ENCODE assay signal across 21 cellular contexts in the genomic region with DNA sequence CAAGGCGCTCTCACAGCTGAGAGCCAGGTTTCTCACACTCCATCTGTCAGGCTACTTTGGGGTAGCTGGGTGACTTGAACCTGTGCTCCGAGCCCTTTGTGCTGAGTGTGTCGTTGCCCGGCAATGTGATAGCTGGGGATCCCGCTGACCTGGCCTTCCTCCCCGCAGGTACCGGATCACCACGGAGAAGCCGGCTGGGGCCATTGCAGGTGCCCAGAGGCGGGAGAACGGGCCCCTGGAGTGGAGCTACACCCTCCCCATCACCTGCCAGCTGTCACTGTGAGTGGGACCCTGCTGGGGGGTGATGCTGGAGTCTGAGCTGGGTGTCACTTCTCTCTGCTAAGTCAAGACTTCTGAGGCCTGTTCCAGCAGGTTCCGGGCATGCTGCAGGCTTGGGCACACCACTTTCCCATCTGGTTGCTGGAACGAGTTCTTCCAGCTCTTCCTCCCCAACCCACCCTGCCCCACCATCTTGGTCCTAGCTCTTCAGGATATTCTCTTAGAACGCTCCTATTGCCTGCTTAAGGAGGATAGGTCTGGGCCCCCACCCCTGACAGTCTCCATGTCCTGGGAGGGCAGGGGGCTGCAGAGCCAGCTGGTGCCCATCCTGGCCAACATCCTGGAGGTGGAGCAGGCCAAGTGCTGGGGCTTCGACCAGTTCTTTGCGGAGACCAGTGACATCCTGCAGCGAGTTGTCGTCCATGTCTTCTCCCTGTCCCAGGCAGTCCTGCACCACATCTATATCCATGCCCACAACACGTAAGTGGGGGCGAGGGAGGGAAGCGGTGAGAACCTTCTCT. TPM values are rescaled to one million over a fixed set of nuclear protein-coding genes. Genes with fewer than 3 reads are reported as not detected.
DNase-seq lines count a peak whose midpoint lies in the region; ATAC-seq, FAIRE-seq and TF ChIP-seq lines count a peak whose summit lies in the region.
"Had no signal": no experiment of that assay in that cellular context is flagged by ENCODE, and none has a peak within 500 bp of the region (broad histone marks: within the 10 kb centered on the region; RNA-seq: fewer than 3 reads in every experiment).

No MANE protein-coding gene starts in this region.

- H3K36me3 ChIP-seq in CD4-positive, alpha-beta memory T cell (ENCODE audit: insufficient read depth, low read length): peaks cover 87% of the 10 kb centered on the region
- peaks cover 8% of the 10 kb centered on the region for H3K36me3 ChIP-seq in bronchial epithelial cell (ENCODE audit: control insufficient read depth, insufficient read depth, low read length)
- H3K36me3 ChIP-seq in osteoblast (ENCODE audit: insufficient read depth, low read length): peaks cover 54% of the 10 kb centered on the region
- H3K36me3 ChIP-seq in CD8-positive, alpha-beta T cell (ENCODE audit: insufficient read depth, low read length): peaks cover 55% of the 10 kb centered on the region

- no peaks in the 10 kb centered on the region for H3K79me2 ChIP-seq in osteoblast (ENCODE audit: insufficient read depth, low read length)

- H3K27me3 Mint-ChIP-seq in activated CD4-positive, alpha-beta T cell treated with anti-CD3 and anti-CD28 coated beads, Interleukin-2, amount 10 ng/mL, durations not matched to agents 24 days and 14 days: no peaks in the 10 kb centered on the region
- no peaks in the 10 kb centered on the region for H3K27me3 Mint-ChIP-seq in CD4-positive, alpha-beta memory T cell
- H3K27me3 Mint-ChIP-seq in CD8-positive, alpha-beta T cell (ENCODE audit: low read depth): no peaks in the 10 kb centered on the region

- no peak for DNase-seq in activated CD4-positive, alpha-beta T cell treated with anti-CD3 and anti-CD28 coated beads, Interleukin-2, amount 10 ng/mL, durations not matched to agents 24 days and 14 days
- DNase-seq in activated CD4-positive, alpha-beta T cell treated with anti-CD3 and anti-CD28 coated beads for 48 hours: no peak
- DNase-seq in CD4-positive, alpha-beta memory T cell: no peak
- DNase-seq in bronchial epithelial cell (ENCODE audit: low read depth): peak; percentile 83
- DNase-seq in osteoblast (ENCODE audit: insufficient read length, low spot score, missing footprints): peak; percentile 71
- no peak for DNase-seq in CD8-positive, alpha-beta T cell
- DNase-seq: 8988T, C1 segment of cervical spinal cord, EL, GF-D8, Kasumi-1, NCI-H1694, NCI-H2081, NCI-H510A, NCI-H748 treated with DMSO at 0.1 percent for 48 hours, SIG-M5, SK-N-SH had no signal

- H3K36me3 Mint-ChIP-seq in activated CD4-positive, alpha-beta T cell treated with anti-CD3 and anti-CD28 coated beads, Interleukin-2, amount 10 ng/mL, durations not matched to agents 24 days and 14 days (ENCODE audit: low read depth): peaks cover 78% of the 10 kb centered on the region
- peaks cover 39 to 84% of the 10 kb centered on the region in 2 donors for H3K36me3 Mint-ChIP-seq in CD4-positive, alpha-beta memory T cell
- H3K36me3 Mint-ChIP-seq in CD8-positive, alpha-beta T cell: peaks cover 88% of the 10 kb centered on the region

- no peak overlapping the region for H3K4me2 ChIP-seq in osteoblast (ENCODE audit: insufficient read depth, low read length)
- H3K4me2 ChIP-seq: PC-9, SK-N-SH had no signal

- peak; percentile 36 for FAIRE-seq in bronchial epithelial cell (lab: Jason Lieb, UNC)
- FAIRE-seq: H54 had no signal

- peaks cover 35% of the 10 kb centered on the region for H3K4me1 ChIP-seq in CD4-positive, alpha-beta memory T cell (ENCODE audit: insufficient read depth, low read length)
- peaks cover 14% of the 10 kb centered on the region for H3K4me1 ChIP-seq in osteoblast (ENCODE audit: insufficient read depth, low read length)
- H3K4me1 ChIP-seq in CD8-positive, alpha-beta T cell (ENCODE audit: insufficient read depth, low read length): peaks cover 18% of the 10 kb centered on the region

- H3K27ac Mint-ChIP-seq in activated CD4-positive, alpha-beta T cell treated with anti-CD3 and anti-CD28 coated beads, Interleukin-2, amount 10 ng/mL, durations not matched to agents 24 days and 14 days: peak overlapping the region; percentile 58
- H3K27ac Mint-ChIP-seq in CD4-positive, alpha-beta memory T cell: peak overlapping the region in 4 of 7 donors; percentile 18 to 71 (median 40)
- H3K27ac Mint-ChIP-seq in CD8-positive, alpha-beta T cell: no peak overlapping the region

- CTCF ChIA-PET in CD4-positive, alpha-beta memory T cell (lab: Charles Lee; ENCODE audit: partially characterized antibody): interaction anchor here (0.7 to 15.1 kb wide), 8 partner anchors 7 to 191 kb away, joined by 3 to 274 read pairs (median 7); partner anchors contain the start of genes EIF2D and IKBKE
- CTCF ChIA-PET in CD8-positive, alpha-beta T cell (lab: Charles Lee): interaction anchor here (0.6 to 8.6 kb wide), 13 partner anchors 12 to 694 kb away, joined by 3 to 170 read pairs (median 3); partner anchors contain the start of genes DYRK3 and RASSF5

- no peak overlapping the region for H2AFZ ChIP-seq in osteoblast (ENCODE audit: low read length)
- H2AFZ ChIP-seq: PC-9 had no signal

- no peaks in the 10 kb centered on the region for H3K27me3 ChIP-seq in CD4-positive, alpha-beta memory T cell (ENCODE audit: insufficient read depth, low read length)
- H3K27me3 ChIP-seq in bronchial epithelial cell (ENCODE audit: control insufficient read depth, insufficient read depth, low read length) (no peaks in the 10 kb centered on the region), osteoblast (ENCODE audit: insufficient read depth, low read length) (no peaks in the 10 kb centered on the region)
- H3K27me3 ChIP-seq in CD8-positive, alpha-beta T cell (ENCODE audit: insufficient read depth, low read length): no peaks in the 10 kb centered on the region

- POLR2A ChIA-PET in CD4-positive, alpha-beta memory T cell (lab: Charles Lee; ENCODE audit: partially characterized antibody): no interaction called here
- POLR2A ChIA-PET in CD8-positive, alpha-beta T cell (lab: Charles Lee): interaction anchor here (0.7 to 1.5 kb wide), 2 partner anchors 12 to 110 kb away, joined by 3 read pairs; no protein-coding TSS in a partner anchor

- H3K4me1 Mint-ChIP-seq in activated CD4-positive, alpha-beta T cell treated with anti-CD3 and anti-CD28 coated beads, Interleukin-2, amount 10 ng/mL, durations not matched to agents 24 days and 14 days: peaks cover 43% of the 10 kb centered on the region
- H3K4me1 Mint-ChIP-seq in CD4-positive, alpha-beta memory T cell: peaks cover 7 to 32% (median 22%) of the 10 kb centered on the region in 4 donors
- peaks cover 18% of the 10 kb centered on the region for H3K4me1 Mint-ChIP-seq in CD8-positive, alpha-beta T cell (ENCODE audit: low read depth)

- no peaks in the 10 kb centered on the region for H3K9me3 ChIP-seq in CD4-positive, alpha-beta memory T cell (ENCODE audit: control insufficient read depth in 1 of 2, low read length in 2 of 2)
- no peaks in the 10 kb centered on the region for H3K9me3 ChIP-seq in osteoblast (ENCODE audit: low read depth, low read length)
- H3K9me3 ChIP-seq in CD8-positive, alpha-beta T cell (ENCODE audit: low read length): no peaks in the 10 kb centered on the region
- H3K9me3 ChIP-seq: SK-N-SH had no signal

- intact Hi-C loops in activated CD4-positive, alpha-beta T cell treated with anti-CD3 and anti-CD28 coated beads, Interleukin-2, amount 10 ng/mL, durations not matched to agents 24 days and 14 days (cut with micrococcal nuclease): loop anchor here (5.0 kb wide), 2 partner anchors 185 to 475 kb away; partner anchors contain the start of gene RAB7B
- intact Hi-C loops in CD4-positive, alpha-beta memory T cell (cut with micrococcal nuclease): loop anchor here (5.0 to 10.0 kb wide), 2 partner anchors 185 to 437 kb away; no protein-coding TSS in a partner anchor
- intact Hi-C loops in CD8-positive, alpha-beta T cell (cut with DNase I, micrococcal nuclease): loop anchor here in 1 of 2 experiments (5.0 kb wide), 1 partner anchor 505 kb away; no protein-coding TSS in a partner anchor

- no peak overlapping the region for H3K4me3 ChIP-seq in CD4-positive, alpha-beta memory T cell (ENCODE audit: low read length in 2 of 2)
- no peak overlapping the region for H3K4me3 ChIP-seq in bronchial epithelial cell (ENCODE audit: low read depth, low read length)
- H3K4me3 ChIP-seq in osteoblast (ENCODE audit: insufficient read depth, low read length): no peak overlapping the region
- no peak overlapping the region for H3K4me3 ChIP-seq in CD8-positive, alpha-beta T cell (ENCODE audit: low read depth, low read length)
- H3K4me3 ChIP-seq: PC-9 had no signal

- no peak for ATAC-seq in GM18873 (IDR thresholded peaks at IDR 0.05; ENCODE audit: low FRiP score, unreplicated experiment)
- no peak for ATAC-seq in CD8-positive, alpha-beta T cell

- H3K27ac ChIP-seq in CD4-positive, alpha-beta memory T cell (ENCODE audit: low read depth, low read length): no peak overlapping the region
- H3K27ac ChIP-seq in osteoblast (ENCODE audit: low read depth, low read length): no peak overlapping the region
- no peak overlapping the region for H3K27ac ChIP-seq in CD8-positive, alpha-beta T cell (ENCODE audit: low read depth, low read length)
- H3K27ac ChIP-seq: PC-9, RWPE1 had no signal

- H4K20me1 ChIP-seq in osteoblast (ENCODE audit: insufficient read depth, low read length): peaks cover 9% of the 10 kb centered on the region

- TF ChIP-seq CTCF in bronchial epithelial cell (IDR thresholded peaks at IDR 0.05; ENCODE audit: insufficient read depth, low read length, severe bottlenecking) (no peak), osteoblast (IDR thresholded peaks at IDR 0.05; ENCODE audit: extremely low read depth, low read depth, low read length) (no peak)
- TF ChIP-seq CTCF in CD8-positive, alpha-beta T cell (IDR thresholded peaks at IDR 0.05): no peak

- H3K9me3 Mint-ChIP-seq in activated CD4-positive, alpha-beta T cell treated with anti-CD3 and anti-CD28 coated beads, Interleukin-2, amount 10 ng/mL, durations not matched to agents 24 days and 14 days: no peaks in the 10 kb centered on the region
- H3K9me3 Mint-ChIP-seq in CD4-positive, alpha-beta memory T cell: peaks cover 0 to 1% (median 0%) of the 10 kb centered on the region in 8 donors
- no peaks in the 10 kb centered on the region for H3K9me3 Mint-ChIP-seq in CD8-positive, alpha-beta T cell

- no peak overlapping the region for H3K4me3 Mint-ChIP-seq in activated CD4-positive, alpha-beta T cell treated with anti-CD3 and anti-CD28 coated beads, Interleukin-2, amount 10 ng/mL, durations not matched to agents 24 days and 14 days
- H3K4me3 Mint-ChIP-seq in CD4-positive, alpha-beta memory T cell: no peak overlapping the region
- no peak overlapping the region for H3K4me3 Mint-ChIP-seq in CD8-positive, alpha-beta T cell

RNA-seq across cellular contexts. Expression of gene IKBKE, which starts 7.5 kb away (rescaled TPM):
- 50.0 and 51.5 TPM in 2 replicates for total RNA-seq in activated CD4-positive, alpha-beta T cell treated with anti-CD3 and anti-CD28 coated beads, Interleukin-2, amount 10 ng/mL, durations not matched to agents 24 days and 14 days
- total RNA-seq in CD4-positive, alpha-beta memory T cell: 10 to 100 TPM; 81.8 to 92.3 TPM
- 10 to 100 TPM; 46.8 to 56.3 TPM for polyA plus RNA-seq in CD4-positive, alpha-beta memory T cell
- total RNA-seq in bronchial epithelial cell (2.9 and 5.8 TPM in 2 replicates), osteoblast (14.7 and 18.8 TPM in 2 replicates)
- total RNA-seq in CD8-positive, alpha-beta T cell: 10 to 100 TPM; 24.6 to 25.2 TPM

RNA-seq across cellular contexts. Expression of gene RASSF5, which starts 29.6 kb away (rescaled TPM):
- 193 and 196 TPM in 2 replicates for total RNA-seq in activated CD4-positive, alpha-beta T cell treated with anti-CD3 and anti-CD28 coated beads, Interleukin-2, amount 10 ng/mL, durations not matched to agents 24 days and 14 days
- 100 to 1,000 TPM; 186 to 190 TPM for total RNA-seq in CD4-positive, alpha-beta memory T cell
- 100 to 1,000 TPM; 249 to 298 TPM for polyA plus RNA-seq in CD4-positive, alpha-beta memory T cell
- total RNA-seq in bronchial epithelial cell: 3.4 and 4.6 TPM in 2 replicates
- total RNA-seq in osteoblast: 0.59 and 0.72 TPM in 2 replicates
- 100 to 1,000 TPM; 209 to 213 TPM for total RNA-seq in CD8-positive, alpha-beta T cell

Comparison
In these comparisons a context has a peak if more than half of its experiments do, and no peak if none do; other contexts are left out.
1. DNase-seq: peak in bronchial epithelial cell (single experiment) and osteoblast (single experiment); none in activated CD4-positive, alpha-beta T cell treated with anti-CD3 and anti-CD28 coated beads, Interleukin-2, amount 10 ng/mL, durations not matched to agents 24 days and 14 days (single experiment), activated CD4-positive, alpha-beta T cell treated with anti-CD3 and anti-CD28 coated beads for 48 hours (single experiment), CD4-positive, alpha-beta memory T cell (0 of 5) and CD8-positive, alpha-beta T cell (0 of 7).
2. RNA of gene RASSF5, which starts 29.6 kb away (total RNA-seq): 209 to 213 TPM in CD8-positive, alpha-beta T cell, 193 to 196 TPM in activated CD4-positive, alpha-beta T cell treated with anti-CD3 and anti-CD28 coated beads, Interleukin-2, amount 10 ng/mL, durations not matched to agents 24 days and 14 days and 186 to 190 TPM in CD4-positive, alpha-beta memory T cell; 3.4 to 4.6 TPM in bronchial epithelial cell and 0.59 to 0.72 TPM in osteoblast; every median in the first group is over 10 times any median in the second.